ENCODE assay signal across 19 cellular contexts in the genomic region with DNA sequence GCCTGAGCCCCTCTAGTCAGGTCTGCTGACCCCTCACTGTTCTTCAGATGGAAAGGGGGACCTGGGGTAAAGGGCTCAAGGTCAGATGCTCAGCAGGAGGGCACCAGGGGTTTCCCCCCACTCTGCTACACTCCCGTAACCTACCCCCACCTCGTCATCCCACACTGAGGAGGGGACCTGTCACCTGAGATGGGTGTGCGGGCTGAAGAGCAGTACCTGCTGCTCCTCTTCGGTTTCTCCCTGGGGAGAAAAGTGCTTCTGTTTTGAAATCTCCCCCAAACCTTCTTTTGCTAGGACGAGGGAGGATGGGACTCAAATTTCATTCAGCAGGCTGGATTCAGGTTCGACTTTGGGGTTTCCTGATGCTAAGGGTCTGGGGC.
"Had no signal": no experiment of that assay in that cellular context is flagged by ENCODE, and none has a peak within 500 bp of the region (broad histone marks: within the 10 kb centered on the region; RNA-seq: fewer than 3 reads in every experiment).

No MANE protein-coding gene starts in this region.

- H3K27ac ChIP-seq: ascending aorta, breast epithelium, epithelial cell of prostate, right atrium auricular region, skin epidermis, transverse colon had no signal

- H3K36me3 ChIP-seq: ascending aorta, breast epithelium, right atrium auricular region, transverse colon had no signal

- H3K9me3 ChIP-seq: ascending aorta, breast epithelium, right atrium auricular region, transverse colon had no signal

- ATAC-seq: effector memory CD8-positive, alpha-beta T cell; left lobe of liver; stimulated activated naive CD8-positive, alpha-beta T cell treated with anti-CD3 and anti-CD28 coated beads, Interleukin-15, Interleukin-2, amounts not matched to agents 100 U/mL and 50 U/mL, for 24 hours had no signal

- DNase-seq: activated CD4-positive, alpha-beta T cell treated with anti-CD3 and anti-CD28 coated beads, Interleukin-2, amount 10 ng/mL, durations not matched to agents 7 days and 5 days; activated CD4-positive, CD25-positive, alpha-beta regulatory T cell; dermis blood vessel endothelial cell; effector memory CD8-positive, alpha-beta T cell; foreskin melanocyte; islet precursor cell; naive B cell; stimulated activated CD4-positive, alpha-beta T cell treated with anti-CD3 and anti-CD28 coated beads, Interleukin-4, amount 100 ng/mL, for 24 hours; stimulated activated naive CD8-positive, alpha-beta T cell treated with anti-CD3 and anti-CD28 coated beads, Interleukin-15, Interleukin-2, amounts not matched to agents 100 U/mL and 50 U/mL, for 24 hours; SW 1271; transverse colon had no signal

- H3K4me3 Mint-ChIP-seq: activated CD4-positive, alpha-beta T cell treated with anti-CD3 and anti-CD28 coated beads, Interleukin-2, amount 10 ng/mL, durations not matched to agents 7 days and 5 days; activated T-helper 1 cell treated with anti-CD3 and anti-CD28 coated beads, Interleukin-12 subunit alpha, Interleukin-12 subunit beta, Interleukin-2, Interleukin-4 antibody, amounts not matched to agents 30 ng/mL and 10 ng/mL and 1 ng/mL, durations not matched to agents 14 hours and 24 hours and 36 hours; T-helper 2 cell treated with Interferon-gamma antibody and Interleukin-4, amounts not matched to agents 5 μg/mL and 100 μg/mL, for 36 hours had no signal

- H3K36me3 Mint-ChIP-seq: naive B cell had no signal

- H3K27ac Mint-ChIP-seq: activated CD4-positive, alpha-beta T cell treated with anti-CD3 and anti-CD28 coated beads, Interleukin-2, amount 10 ng/mL, durations not matched to agents 7 days and 5 days; activated T-helper 1 cell treated with anti-CD3 and anti-CD28 coated beads, Interleukin-12 subunit alpha, Interleukin-12 subunit beta, Interleukin-2, Interleukin-4 antibody, amounts not matched to agents 30 ng/mL and 10 ng/mL and 1 ng/mL, durations not matched to agents 14 hours and 24 hours and 36 hours; effector memory CD8-positive, alpha-beta T cell; naive B cell; T-helper 2 cell treated with Interferon-gamma antibody and Interleukin-4, amounts not matched to agents 5 μg/mL and 100 μg/mL, for 36 hours had no signal

- H3K4me3 ChIP-seq: ascending aorta, right atrium auricular region, skin epidermis, transverse colon had no signal

- H3K9me3 Mint-ChIP-seq: activated CD4-positive, alpha-beta T cell treated with anti-CD3 and anti-CD28 coated beads, Interleukin-2, amount 10 ng/mL, durations not matched to agents 7 days and 5 days; activated T-helper 1 cell treated with anti-CD3 and anti-CD28 coated beads, Interleukin-12 subunit alpha, Interleukin-12 subunit beta, Interleukin-2, Interleukin-4 antibody, amounts not matched to agents 30 ng/mL and 10 ng/mL and 1 ng/mL, durations not matched to agents 14 hours and 24 hours and 36 hours; effector memory CD8-positive, alpha-beta T cell; naive B cell; T-helper 2 cell treated with Interferon-gamma antibody and Interleukin-4, amounts not matched to agents 5 μg/mL and 100 μg/mL, for 36 hours had no signal
